In the genomic region with DNA sequence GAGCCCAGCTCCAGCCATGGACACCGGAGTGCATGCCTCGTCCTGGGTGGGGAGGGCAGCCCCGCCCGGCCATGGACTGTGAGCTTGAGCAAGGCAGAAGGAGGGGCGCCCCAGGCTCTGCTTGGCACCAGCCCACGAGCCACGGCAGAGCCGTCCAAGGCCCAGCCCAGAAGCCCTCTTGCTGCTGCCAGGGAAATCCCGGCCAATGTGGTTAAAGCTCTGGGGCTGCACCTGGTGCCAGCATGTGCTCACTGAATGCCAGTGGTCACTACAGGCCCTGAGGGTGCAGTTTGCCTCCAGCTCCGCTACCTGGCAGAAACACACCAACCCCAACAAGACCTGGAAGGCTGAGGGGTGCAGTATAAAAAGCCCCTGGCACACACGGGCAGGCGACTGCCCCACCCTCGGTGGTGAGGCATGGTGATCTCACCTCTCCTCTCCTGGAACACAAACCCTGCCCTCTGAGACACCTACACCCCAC, we compare ENCODE assay signal across 8 cellular contexts. TPM values are rescaled to one million over a fixed set of nuclear protein-coding genes. Genes with fewer than 3 reads are reported as not detected.
DNase-seq lines count a peak whose midpoint lies in the region; ATAC-seq, FAIRE-seq and TF ChIP-seq lines count a peak whose summit lies in the region.

No MANE protein-coding gene starts in this region.

- DNase-seq in A549 (ENCODE audit: low read depth in 1 of 2, low spot score in 1 of 2) (peak; percentile 28 to 45), MG63 (peak; percentile 95), epithelial cell of prostate (ENCODE audit: low read depth, low spot score) (peak; percentile 41), mucosa of gallbladder (ENCODE audit: low spot score) (peak; percentile 88), NCI-H146 treated with DMSO at 0.1 percent for 48 hours (lab: John Stamatoyannopoulos, UW; ENCODE audit: unreplicated experiment) (no peak), DMS 273 (lab: John Stamatoyannopoulos, UW; ENCODE audit: unreplicated experiment) (no peak)
- DNase-seq in stimulated activated CD4-positive, alpha-beta T cell treated with anti-CD3 and anti-CD28 coated beads, Interleukin-12 subunit alpha, Interleukin-12 subunit beta, amount 100 ng/mL, for 4 hours, result no peak

- TF ChIP-seq RAD21 in A549 (conservative IDR thresholded peaks at IDR 0.05 in 1 of 2, IDR thresholded peaks at IDR 0.05 in 1 of 2), result no peak

- H3K4me3 ChIP-seq in A549 (no peak overlapping the region), MG63 (peak overlapping the region; percentile 7; the same call in 1 of the 2 replicates)

- CTCF ChIA-PET in A549 (lab: Yijun Ruan, JAX), result interaction anchor here (1.1 to 1.2 kb wide), 2 partner anchors 11 to 62 kb away, joined by 4 read pairs; no protein-coding TSS in a partner anchor

- TF ChIP-seq CTCF in A549 (IDR thresholded peaks at IDR 0.05), result no peak

- TF ChIP-seq POLR2A in A549 (IDR thresholded peaks at IDR 0.05; ENCODE audit: low read length), result no peak

- no peak for FAIRE-seq in A549 (lab: Jason Lieb, UNC)

- H3K4me1 ChIP-seq in A549, result peaks cover 28% of the 10 kb centered on the region

- H3K27me3 ChIP-seq in MG63, result no peaks in the 10 kb centered on the region

- peak overlapping the region; percentile 60 for H3K4me2 ChIP-seq in A549

- H3K36me3 ChIP-seq in MG63, result peaks cover 21% of the 10 kb centered on the region

- H3K27ac ChIP-seq in A549, result peak overlapping the region; percentile 45 to 67; a peak in 5 of 6 replicates
- peak overlapping the region; percentile 40 for H3K27ac ChIP-seq in epithelial cell of prostate

- peak in 1 of 2 experiments; percentile 69; a peak in 3 of 6 replicates for ATAC-seq in A549
- no peak for ATAC-seq in GM18517 (IDR thresholded peaks at IDR 0.05; ENCODE audit: unreplicated experiment)

- POLR2A ChIA-PET in A549 (lab: Yijun Ruan, JAX), result no interaction called here

- 35% methylated on average over 11 of the region's 13 CpGs for WGBS in A549 (ENCODE audit: missing lambda C conversion rate)

- TF ChIP-seq EP300 in A549 (IDR thresholded peaks at IDR 0.05), result no peak

- no peaks in the 10 kb centered on the region for H3K9me3 ChIP-seq in A549
- no peaks in the 10 kb centered on the region for H3K9me3 ChIP-seq in MG63

TF ChIP-seq in A549, 52 proteins besides CTCF, POLR2A, EP300 and RAD21:
- TF ChIP-seq, protein P1, sequence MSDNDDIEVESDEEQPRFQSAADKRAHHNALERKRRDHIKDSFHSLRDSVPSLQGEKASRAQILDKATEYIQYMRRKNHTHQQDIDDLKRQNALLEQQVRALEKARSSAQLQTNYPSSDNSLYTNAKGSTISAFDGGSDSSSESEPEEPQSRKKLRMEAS (IDR thresholded peaks at IDR 0.05), result peak; percentile 15; the same call in 1 of the 2 replicates
- TF ChIP-seq, protein P2, sequence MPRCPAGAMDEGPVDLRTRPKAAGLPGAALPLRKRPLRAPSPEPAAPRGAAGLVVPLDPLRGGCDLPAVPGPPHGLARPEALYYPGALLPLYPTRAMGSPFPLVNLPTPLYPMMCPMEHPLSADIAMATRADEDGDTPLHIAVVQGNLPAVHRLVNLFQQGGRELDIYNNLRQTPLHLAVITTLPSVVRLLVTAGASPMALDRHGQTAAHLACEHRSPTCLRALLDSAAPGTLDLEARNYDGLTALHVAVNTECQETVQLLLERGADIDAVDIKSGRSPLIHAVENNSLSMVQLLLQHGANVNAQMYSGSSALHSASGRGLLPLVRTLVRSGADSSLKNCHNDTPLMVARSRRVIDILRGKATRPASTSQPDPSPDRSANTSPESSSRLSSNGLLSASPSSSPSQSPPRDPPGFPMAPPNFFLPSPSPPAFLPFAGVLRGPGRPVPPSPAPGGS (IDR thresholded peaks at IDR 0.05), result no peak

RNA-seq across cellular contexts. Expression of a gene that starts 11.8 kb away (rescaled TPM):
- polyA plus RNA-seq in A549 (2011; rRNA removed) (8.9 and 9.0 TPM in 2 replicates), A549 (2017; fragmentation: RNase III; extraction: RNeasy Plus Mini Kit Qiagen cat#74134 plus additional on column Dnase treatment) (12.4 to 15.3 TPM (median 15.0 TPM) in 3 replicates)
- 9.7 and 13.0 TPM in 2 replicates for polyA plus RNA-seq in A549 (2012; cell fraction: cytosol; rRNA removed)
- polyA plus RNA-seq in A549 (2012; cell fraction: nucleus; rRNA removed), result 25.7 and 37.1 TPM in 2 replicates
- polyA minus RNA-seq in A549 (2011; rRNA and poly(A)+ RNA removed), result 8.7 and 20.2 TPM in 2 replicates
- 3.1 and 5.0 TPM in 2 replicates for total RNA-seq in MG63 (2014; rRNA removed; shearing (Covaris generic); ENCODE audit: low replicate concordance)
- total RNA-seq in mucosa of gallbladder, result 70.4 TPM

RNA-seq across cellular contexts. Expression of a gene that starts 30.7 kb away (rescaled TPM):
- 10.4 and 12.2 TPM in 2 replicates for polyA plus RNA-seq in A549 (2011; rRNA removed)
- polyA plus RNA-seq in A549 (2012; cell fraction: cytosol; rRNA removed), result 9.3 and 12.6 TPM in 2 replicates
- 5.7 and 7.5 TPM in 2 replicates for polyA plus RNA-seq in A549 (2012; cell fraction: nucleus; rRNA removed)
- 10.8 to 12.0 TPM (median 11.2 TPM) in 3 replicates for polyA plus RNA-seq in A549 (2017; fragmentation: RNase III; extraction: RNeasy Plus Mini Kit Qiagen cat#74134 plus additional on column Dnase treatment)
- polyA minus RNA-seq in A549 (2011; rRNA and poly(A)+ RNA removed), result 7.4 and 8.6 TPM in 2 replicates
- total RNA-seq in MG63 (2014; rRNA removed; shearing (Covaris generic); ENCODE audit: low replicate concordance), result 7.8 and 18.6 TPM in 2 replicates
- 31.0 TPM for total RNA-seq in mucosa of gallbladder

Comparison
In these comparisons a context has a peak if more than half of its experiments do, and no peak if none do; other contexts are left out.
1. DNase-seq: peak in A549 (2 of 2), MG63 (single experiment), epithelial cell of prostate (single experiment) and mucosa of gallbladder (single experiment); none in stimulated activated CD4-positive, alpha-beta T cell treated with anti-CD3 and anti-CD28 coated beads, Interleukin-12 subunit alpha, Interleukin-12 subunit beta, amount 100 ng/mL, for 4 hours (single experiment), NCI-H146 treated with DMSO at 0.1 percent for 48 hours (single experiment) and DMS 273 (single experiment).
2. RNA of a gene that starts 11.8 kb away (total RNA-seq): 70.4 TPM in mucosa of gallbladder (single experiment); 3.1 to 5.0 TPM in MG63; every median in the first group is over 10 times any median in the second.